ENCODE assay signal across 14 cellular contexts in genomic region chr1:219792337-219793021, GRCh38.
DNase-seq lines count a peak whose midpoint lies in the region; ATAC-seq and TF ChIP-seq lines count a peak whose summit lies in the region.
"Had no signal": no experiment of that assay in that cellular context is flagged by ENCODE, and none has a peak within 500 bp of the region (broad histone marks: within the 10 kb centered on the region; RNA-seq: fewer than 3 reads in every experiment).

No MANE protein-coding gene starts in this region.

- no peak for TF ChIP-seq POLR2A in esophagus muscularis mucosa (IDR thresholded peaks at IDR 0.05; ENCODE audit: low read depth)

- no peak for ATAC-seq in CD8-positive, alpha-beta T cell
- ATAC-seq: activated CD8-positive, alpha-beta T cell treated with anti-CD3 and anti-CD28 coated beads for 36 hours; T-helper 17 cell had no signal

- no peak overlapping the region for H3K27ac ChIP-seq in esophagus muscularis mucosa (replicated peaks in 1 of 4)
- H3K27ac ChIP-seq in CD8-positive, alpha-beta T cell (ENCODE audit: low read depth, low read length): no peak overlapping the region

- no peaks in the 10 kb centered on the region for H3K36me3 Mint-ChIP-seq in CD8-positive, alpha-beta T cell

- no peaks in the 10 kb centered on the region for H3K9me3 ChIP-seq in esophagus muscularis mucosa
- H3K9me3 ChIP-seq in CD8-positive, alpha-beta T cell (ENCODE audit: low read length): no peaks in the 10 kb centered on the region

- no peak for TF ChIP-seq EP300 in esophagus muscularis mucosa (IDR thresholded peaks at IDR 0.05)

- peaks cover 10% of the 10 kb centered on the region for H3K27me3 Mint-ChIP-seq in CD8-positive, alpha-beta T cell (ENCODE audit: low read depth)
- H3K27me3 Mint-ChIP-seq: T-helper 17 cell had no signal

- 48% methylated on average over 3 of the region's 3 CpGs for WGBS in esophagus muscularis mucosa

- CTCF ChIA-PET in CD8-positive, alpha-beta T cell (lab: Charles Lee): no interaction called here

- H3K27me3 ChIP-seq in esophagus muscularis mucosa: no peaks in the 10 kb centered on the region
- no peaks in the 10 kb centered on the region for H3K27me3 ChIP-seq in CD8-positive, alpha-beta T cell (ENCODE audit: insufficient read depth, low read length)

- POLR2A ChIA-PET in CD8-positive, alpha-beta T cell (lab: Charles Lee): no interaction called here

- intact Hi-C loops in esophagus muscularis mucosa (cut with DNase I): no loop called here
- intact Hi-C loops in CD8-positive, alpha-beta T cell (cut with DNase I, micrococcal nuclease): no loop called here

- H3K4me1 ChIP-seq in esophagus muscularis mucosa: peaks cover 9 to 21% (median 11%) of the 10 kb centered on the region in 4 donors
- H3K4me1 ChIP-seq in CD8-positive, alpha-beta T cell (ENCODE audit: insufficient read depth, low read length): no peaks in the 10 kb centered on the region

- no peaks in the 10 kb centered on the region for H3K9me3 Mint-ChIP-seq in CD8-positive, alpha-beta T cell
- H3K9me3 Mint-ChIP-seq: activated CD8-positive, alpha-beta T cell treated with anti-CD3 and anti-CD28 coated beads for 36 hours had no signal

- H3K4me3 ChIP-seq in esophagus muscularis mucosa: no peak overlapping the region
- no peak overlapping the region for H3K4me3 ChIP-seq in CD8-positive, alpha-beta T cell (ENCODE audit: low read depth, low read length)

- H3K27ac Mint-ChIP-seq in CD8-positive, alpha-beta T cell: no peak overlapping the region
- H3K27ac Mint-ChIP-seq: activated CD8-positive, alpha-beta T cell treated with anti-CD3 and anti-CD28 coated beads for 36 hours; progenitor cell of endocrine pancreas; T-helper 17 cell had no signal

- H3K4me3 Mint-ChIP-seq in CD8-positive, alpha-beta T cell: no peak overlapping the region
- H3K4me3 Mint-ChIP-seq: activated CD8-positive, alpha-beta T cell treated with anti-CD3 and anti-CD28 coated beads for 36 hours; T-helper 17 cell had no signal

- no peaks in the 10 kb centered on the region for H3K4me1 Mint-ChIP-seq in CD8-positive, alpha-beta T cell (ENCODE audit: low read depth)
- H3K4me1 Mint-ChIP-seq: T-helper 17 cell had no signal

- peak; percentile 52 for DNase-seq in GM03348 (ENCODE audit: low spot score)
- peak; percentile 60 for DNase-seq in NCI-H226
- peak; percentile 87 for DNase-seq in esophagus muscularis mucosa (ENCODE audit: extremely low spot score)
- DNase-seq in renal cortical epithelial cell (ENCODE audit: low read depth): peak; percentile 19
- DNase-seq in CD8-positive, alpha-beta T cell: no peak
- DNase-seq in Ammon's horn (ENCODE audit: low spot score): no peak
- DNase-seq in Kasumi-1 (lab: John Stamatoyannopoulos, UW): no peak
- DNase-seq: activated CD8-positive, alpha-beta T cell treated with anti-CD3 and anti-CD28 coated beads for 36 hours; activated naive CD4-positive, alpha-beta T cell; DMS79; NCI-H1092; stimulated activated CD4-positive, alpha-beta T cell treated with anti-CD3 and anti-CD28 coated beads, Interleukin-4, amount 100 ng/mL, for 4 hours; T-helper 17 cell had no signal

- H3K36me3 ChIP-seq in esophagus muscularis mucosa: no peaks in the 10 kb centered on the region
- H3K36me3 ChIP-seq in CD8-positive, alpha-beta T cell (ENCODE audit: insufficient read depth, low read length): no peaks in the 10 kb centered on the region

- no peak for TF ChIP-seq CTCF in esophagus muscularis mucosa (IDR thresholded peaks at IDR 0.05)
- TF ChIP-seq CTCF in CD8-positive, alpha-beta T cell (IDR thresholded peaks at IDR 0.05): no peak

Comparison
In these comparisons a context has a peak if more than half of its experiments do, and no peak if none do; other contexts are left out.
1. DNase-seq: peak in GM03348 (single experiment), NCI-H226 (single experiment), esophagus muscularis mucosa (single experiment) and renal cortical epithelial cell (single experiment); none in CD8-positive, alpha-beta T cell (0 of 7), Ammon's horn (single experiment) and Kasumi-1 (0 of 2).